In the genomic region with DNA sequence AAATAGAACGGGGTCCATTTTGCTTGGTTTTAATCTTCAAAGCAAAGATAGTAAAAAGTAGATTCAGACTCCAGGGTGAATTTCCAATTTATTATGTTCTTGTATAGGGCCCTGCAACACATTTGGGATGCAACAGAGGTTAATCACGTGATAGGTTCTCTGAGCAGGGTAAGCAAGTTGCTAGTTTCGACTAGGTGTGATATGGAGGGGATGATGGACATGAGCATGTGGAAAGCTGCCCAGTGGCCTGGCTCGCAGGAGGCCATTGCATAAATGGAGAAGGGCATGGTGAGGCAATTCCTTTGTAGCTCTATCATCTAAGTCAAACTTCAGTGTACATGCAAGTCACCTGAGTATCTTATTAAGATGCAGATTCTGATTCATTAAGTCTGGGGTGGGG, we compare ENCODE assay signal across 18 cellular contexts. TPM values are rescaled to one million over a fixed set of nuclear protein-coding genes. Genes with fewer than 3 reads are reported as not detected.
DNase-seq lines count a peak whose midpoint lies in the region; TF ChIP-seq lines count a peak whose summit lies in the region.
"Had no signal": no experiment of that assay in that cellular context is flagged by ENCODE, and none has a peak within 500 bp of the region (broad histone marks: within the 10 kb centered on the region; RNA-seq: fewer than 3 reads in every experiment).

No MANE protein-coding gene starts in this region.

- 88% methylated on average over 4 of the region's 4 CpGs for WGBS in suprapubic skin

- no peak for TF ChIP-seq CTCF in suprapubic skin (IDR thresholded peaks at IDR 0.05)

- no peaks in the 10 kb centered on the region for H3K36me3 ChIP-seq in suprapubic skin
- H3K36me3 ChIP-seq: BE2C, BLaER1 had no signal

- no peak for TF ChIP-seq EP300 in suprapubic skin (IDR thresholded peaks at IDR 0.05)

- H3K4me1 ChIP-seq in suprapubic skin, result no peaks in the 10 kb centered on the region
- H3K4me1 ChIP-seq: A549, BE2C, BLaER1 had no signal

- in situ Hi-C loops in G401 (cut with HindIII; ENCODE audit: low sequenced_read_pairs), result no loop called here

- DNase-seq in DMS53 (lab: John Stamatoyannopoulos, UW), result peak; percentile 36
- no peak for DNase-seq in DMS53 treated with DMSO at 0.1 percent for 48 hours (lab: John Stamatoyannopoulos, UW; ENCODE audit: unreplicated experiment)
- peak; percentile 19 for DNase-seq in G401 (ENCODE audit: low spot score)
- DNase-seq in suprapubic skin (ENCODE audit: low spot score in 2 of 2), result no peak
- no peak for DNase-seq in superior temporal gyrus (ENCODE audit: extremely low spot score)
- DNase-seq: AML-193; BE2C; CD4-positive, alpha-beta memory T cell; CD4-positive, CD25-positive, alpha-beta regulatory T cell; CD8-positive, alpha-beta memory T cell; DMS 273 treated with DMSO at 0.1 percent for 48 hours; DMS79; DND-41; EL; GF-D8 had no signal

- TF ChIP-seq POLR2A in suprapubic skin (IDR thresholded peaks at IDR 0.05), result no peak

- no peaks in the 10 kb centered on the region for H3K27me3 ChIP-seq in suprapubic skin
- H3K27me3 ChIP-seq: BE2C, BLaER1 had no signal

- no peaks in the 10 kb centered on the region for H3K9me3 ChIP-seq in suprapubic skin
- H3K9me3 ChIP-seq: A549, BE2C, BLaER1 had no signal

- no peak overlapping the region for H3K4me3 ChIP-seq in suprapubic skin
- H3K4me3 ChIP-seq: A549, BLaER1 had no signal

- peak overlapping the region; percentile 1 for H3K27ac ChIP-seq in suprapubic skin
- H3K27ac ChIP-seq: 22Rv1, A549, BLaER1 had no signal

RNA-seq across cellular contexts. Expression of gene ADGRF4, which starts 17.7 kb away (rescaled TPM):
- total RNA-seq in G401 (2014; rRNA removed; shearing (Covaris generic)), result not detected in 2 replicates
- 10 to 100 TPM; 38.9 to 74.3 (median 45.3) TPM for total RNA-seq in suprapubic skin
- total RNA-seq: CD4-positive, alpha-beta memory T cell; CD4-positive, CD25-positive, alpha-beta regulatory T cell; CD8-positive, alpha-beta memory T cell had no signal

Comparison
In these comparisons a context has a peak if more than half of its experiments do, and no peak if none do; other contexts are left out.
1. DNase-seq: peak in DMS53 (single experiment) and G401 (single experiment); none in DMS53 treated with DMSO at 0.1 percent for 48 hours (single experiment), suprapubic skin (0 of 2) and superior temporal gyrus (single experiment).
2. RNA of gene ADGRF4, which starts 17.7 kb away (total RNA-seq): 38.9 to 74.3 TPM in suprapubic skin; not detected in G401; every median in the first group is over 10 times any median in the second.